In genomic region chr9:77865385-77865784, GRCh38 we compare ENCODE assay signal across 2 cellular contexts.
A peak's percentile ranks its signal among the peaks of the same experiment; 100 is the strongest.
TF ChIP-seq lines count a peak whose summit lies in the region.

No MANE protein-coding gene starts in this region.

TF ChIP-seq in GM12878, 131 proteins besides CTCF, POLR2A, EP300 and RAD21 (continued from another document):
- TF ChIP-seq, protein P1, sequence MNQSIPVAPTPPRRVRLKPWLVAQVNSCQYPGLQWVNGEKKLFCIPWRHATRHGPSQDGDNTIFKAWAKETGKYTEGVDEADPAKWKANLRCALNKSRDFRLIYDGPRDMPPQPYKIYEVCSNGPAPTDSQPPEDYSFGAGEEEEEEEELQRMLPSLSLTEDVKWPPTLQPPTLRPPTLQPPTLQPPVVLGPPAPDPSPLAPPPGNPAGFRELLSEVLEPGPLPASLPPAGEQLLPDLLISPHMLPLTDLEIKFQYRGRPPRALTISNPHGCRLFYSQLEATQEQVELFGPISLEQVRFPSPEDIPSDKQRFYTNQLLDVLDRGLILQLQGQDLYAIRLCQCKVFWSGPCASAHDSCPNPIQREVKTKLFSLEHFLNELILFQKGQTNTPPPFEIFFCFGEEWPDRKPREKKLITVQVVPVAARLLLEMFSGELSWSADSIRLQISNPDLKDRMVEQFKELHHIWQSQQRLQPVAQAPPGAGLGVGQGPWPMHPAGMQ (IDR thresholded peaks at IDR 0.05; ENCODE audit: borderline replicate concordance): no peak
- TF ChIP-seq LARP7 (IDR thresholded peaks at IDR 0.05) (no peak), NR2F1 (conservative IDR thresholded peaks at IDR 0.05) (no peak), RAD51 (IDR thresholded peaks at IDR 0.05) (peak; percentile 77)
TF ChIP-seq in GM12878: peak in this region for 1.

TF ChIP-seq in liver, 16 proteins besides CTCF, POLR2A, EP300 and RAD21 (continued from another document):
- TF ChIP-seq TAF1 (conservative IDR thresholded peaks at IDR 0.05): no peak
